ENCODE assay signal across 15 cellular contexts in the genomic region with DNA sequence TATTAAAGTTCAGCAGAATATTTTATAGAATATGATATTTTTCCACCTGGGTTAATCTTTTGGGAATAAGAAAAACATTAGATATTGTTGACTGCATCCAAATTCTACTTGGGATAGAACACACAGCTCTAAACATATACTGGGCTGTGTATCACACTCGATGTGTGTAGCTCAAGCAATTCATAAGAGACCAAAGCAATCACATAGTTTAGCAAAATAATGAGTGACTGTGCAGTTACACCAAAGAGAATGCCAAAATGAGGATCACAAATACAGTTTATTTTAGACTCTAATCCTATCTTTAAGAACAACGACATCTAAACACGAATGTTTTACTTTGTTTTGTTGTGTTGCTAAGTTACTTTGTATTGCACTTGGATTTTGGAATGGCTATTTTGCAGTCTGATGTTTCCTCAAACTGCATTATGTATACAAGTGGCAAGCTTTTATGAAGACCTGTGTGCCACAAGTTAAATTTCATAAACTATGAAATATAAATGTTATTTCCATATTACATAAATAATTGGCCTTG.
DNase-seq lines count a peak whose midpoint lies in the region; ATAC-seq and TF ChIP-seq lines count a peak whose summit lies in the region.
"Had no signal": no experiment of that assay in that cellular context is flagged by ENCODE, and none has a peak within 500 bp of the region (broad histone marks: within the 10 kb centered on the region; RNA-seq: fewer than 3 reads in every experiment).

No MANE protein-coding gene starts in this region.

- no peak for TF ChIP-seq POLR2A in esophagus muscularis mucosa (IDR thresholded peaks at IDR 0.05; ENCODE audit: low read depth)

- H3K27me3 ChIP-seq in RWPE2 (ENCODE audit: insufficient read depth, poor library complexity, severe bottlenecking) (no peaks in the 10 kb centered on the region), esophagus muscularis mucosa (no peaks in the 10 kb centered on the region), muscle layer of duodenum (ENCODE audit: low read depth, low read length) (no peaks in the 10 kb centered on the region)
- H3K27me3 ChIP-seq: neutrophil had no signal

- intact Hi-C loops in esophagus muscularis mucosa (cut with DNase I), result no loop called here

- no peak for ATAC-seq in RWPE2 (ENCODE audit: low read depth)
- no peak for ATAC-seq in GM19035 (IDR thresholded peaks at IDR 0.05; ENCODE audit: unreplicated experiment)
- ATAC-seq: K562, PC-3 had no signal

- TF ChIP-seq CTCF in RWPE2 (IDR thresholded peaks at IDR 0.05; ENCODE audit: poor library complexity, severe bottlenecking) (no peak), esophagus muscularis mucosa (IDR thresholded peaks at IDR 0.05) (no peak), endothelial cell (IDR thresholded peaks at IDR 0.05; ENCODE audit: unreplicated experiment) (no peak)

- peak overlapping the region; percentile 12 for H3K27ac ChIP-seq in RWPE2 (ENCODE audit: poor library complexity, severe bottlenecking)
- H3K27ac ChIP-seq in esophagus muscularis mucosa (replicated peaks in 1 of 4), result peak overlapping the region; percentile 65 to 77 (median 66)
- H3K27ac ChIP-seq in muscle layer of duodenum (ENCODE audit: low read length), result peak overlapping the region; percentile 70
- H3K27ac ChIP-seq: neutrophil had no signal

- no peaks in the 10 kb centered on the region for H3K4me1 Mint-ChIP-seq in endothelial cell (ENCODE audit: unreplicated experiment)

- no peaks in the 10 kb centered on the region for H3K9me3 Mint-ChIP-seq in endothelial cell (ENCODE audit: unreplicated experiment)
- H3K9me3 Mint-ChIP-seq: CD14-positive monocyte had no signal

- H3K36me3 ChIP-seq in RWPE2 (ENCODE audit: low read depth) (peaks cover 95% of the 10 kb centered on the region), esophagus muscularis mucosa (peaks cover 47 to 95% (median 83%) of the 10 kb centered on the region in 4 donors), muscle layer of duodenum (ENCODE audit: control insufficient read depth in 1 of 2, insufficient read depth in 2 of 2, low read length in 2 of 2) (peaks cover 19 to 49% of the 10 kb centered on the region in 2 donors)
- H3K36me3 ChIP-seq: neutrophil had no signal

- WGBS in esophagus muscularis mucosa, result 18% methylated on average over 3 of the region's 3 CpGs

- H3K9me3 ChIP-seq in RWPE2 (ENCODE audit: severe bottlenecking) (no peaks in the 10 kb centered on the region), esophagus muscularis mucosa (no peaks in the 10 kb centered on the region), muscle layer of duodenum (ENCODE audit: control insufficient read depth in 1 of 2, low read length in 2 of 2) (no peaks in the 10 kb centered on the region)
- H3K9me3 ChIP-seq: neutrophil had no signal

- no peak overlapping the region for H3K4me3 ChIP-seq in RWPE2 (ENCODE audit: severe bottlenecking)
- H3K4me3 ChIP-seq in esophagus muscularis mucosa, result no peak overlapping the region
- no peak overlapping the region for H3K4me3 ChIP-seq in muscle layer of duodenum (ENCODE audit: low read depth in 1 of 2, low read length in 2 of 2)
- H3K4me3 ChIP-seq: K562 had no signal

- H3K36me3 Mint-ChIP-seq in endothelial cell (ENCODE audit: low read depth, unreplicated experiment), result no peaks in the 10 kb centered on the region

- H3K4me3 Mint-ChIP-seq in endothelial cell (ENCODE audit: unreplicated experiment), result no peak overlapping the region
- H3K4me3 Mint-ChIP-seq: CD14-positive monocyte had no signal

- DNase-seq in RWPE2 (ENCODE audit: low spot score), result no peak
- DNase-seq in esophagus muscularis mucosa (ENCODE audit: extremely low spot score), result no peak
- peak; percentile 16 for DNase-seq in stromal cell of bone marrow (ENCODE audit: low read depth)
- DNase-seq in cortex of kidney (lab: John Stamatoyannopoulos, UW), result no peak
- no peak for DNase-seq in endothelial cell (ENCODE audit: low spot score)
- DNase-seq: activated naive CD4-positive, alpha-beta T cell; central memory CD4-positive, alpha-beta T cell; NCI-H1436 treated with DMSO at 0.1 percent for 48 hours; NCI-H524 had no signal

- H3K27ac Mint-ChIP-seq in endothelial cell (ENCODE audit: unreplicated experiment), result no peak overlapping the region

- no peaks in the 10 kb centered on the region for H3K27me3 Mint-ChIP-seq in endothelial cell (ENCODE audit: unreplicated experiment)

- TF ChIP-seq EP300 in esophagus muscularis mucosa (IDR thresholded peaks at IDR 0.05), result no peak

- H3K4me1 ChIP-seq in RWPE2 (ENCODE audit: insufficient read depth, poor library complexity, severe bottlenecking), result no peaks in the 10 kb centered on the region
- peaks cover 48 to 89% (median 73%) of the 10 kb centered on the region in 4 donors for H3K4me1 ChIP-seq in esophagus muscularis mucosa
- H3K4me1 ChIP-seq in muscle layer of duodenum (ENCODE audit: control insufficient read depth in 1 of 2, insufficient read depth in 2 of 2, low read length in 2 of 2), result peaks cover 9 to 30% of the 10 kb centered on the region in 2 donors

Comparison
In these comparisons a context has a peak if more than half of its experiments do, and no peak if none do; other contexts are left out.
1. H3K27ac ChIP-seq: peak in every context shown above with its lines; median percentile 70 in muscle layer of duodenum; 66 in esophagus muscularis mucosa; 12 in RWPE2.